ENCODE assay signal across 11 cellular contexts in genomic region chr16:61887903-61888302, GRCh38.
DNase-seq lines count a peak whose midpoint lies in the region; ATAC-seq, FAIRE-seq and TF ChIP-seq lines count a peak whose summit lies in the region.
"Had no signal": no experiment of that assay in that cellular context is flagged by ENCODE, and none has a peak within 500 bp of the region (broad histone marks: within the 10 kb centered on the region; RNA-seq: fewer than 3 reads in every experiment).

No MANE protein-coding gene starts in this region.

- H3K4me3 Mint-ChIP-seq in activated naive CD8-positive, alpha-beta T cell treated with anti-CD3 and anti-CD28 coated beads for 36 hours: no peak overlapping the region
- H3K4me3 Mint-ChIP-seq: activated naive CD4-positive, alpha-beta T cell treated with anti-CD3 and anti-CD28 coated beads, Interleukin-2, amount 50 U/mL, for 24 hours; nephron had no signal

- peak overlapping the region; percentile 20; the same call in 1 of the 2 replicates for H3K4me2 ChIP-seq in OCI-LY7 (ENCODE audit: low read length)

- peak; percentile 2 to 26 for DNase-seq in cardiac muscle cell (ENCODE audit: low read depth in 1 of 2, low spot score in 1 of 2)
- DNase-seq in left ventricle myocardium superior: no peak
- DNase-seq in OCI-LY7 (ENCODE audit: low spot score): peak; percentile 55
- peak; percentile 63 for DNase-seq in globus pallidus (ENCODE audit: low spot score)
- peak; percentile 45 for DNase-seq in urothelium cell line (ENCODE audit: low spot score)
- DNase-seq in activated naive CD8-positive, alpha-beta T cell treated with anti-CD3 and anti-CD28 coated beads for 36 hours: no peak
- DNase-seq in DMS153 treated with DMSO at 0.1 percent for 48 hours (lab: John Stamatoyannopoulos, UW; ENCODE audit: unreplicated experiment): no peak
- no peak for DNase-seq in GM10248 (ENCODE audit: extremely low spot score)
- DNase-seq: foreskin melanocyte had no signal

- no peaks in the 10 kb centered on the region for H3K27me3 Mint-ChIP-seq in activated naive CD8-positive, alpha-beta T cell treated with anti-CD3 and anti-CD28 coated beads for 36 hours
- H3K27me3 Mint-ChIP-seq: activated naive CD4-positive, alpha-beta T cell treated with anti-CD3 and anti-CD28 coated beads, Interleukin-2, amount 50 U/mL, for 24 hours had no signal

- H3K36me3 ChIP-seq in cardiac muscle cell: no peaks in the 10 kb centered on the region
- no peaks in the 10 kb centered on the region for H3K36me3 ChIP-seq in OCI-LY7 (ENCODE audit: insufficient read depth, low read length)

- H3K36me3 Mint-ChIP-seq in activated naive CD8-positive, alpha-beta T cell treated with anti-CD3 and anti-CD28 coated beads for 36 hours: no peaks in the 10 kb centered on the region
- H3K36me3 Mint-ChIP-seq: activated naive CD4-positive, alpha-beta T cell treated with anti-CD3 and anti-CD28 coated beads, Interleukin-2, amount 50 U/mL, for 24 hours had no signal

- H4K20me1 ChIP-seq in OCI-LY7 (ENCODE audit: insufficient read depth, low read length): no peaks in the 10 kb centered on the region

- no peak overlapping the region for H3K4me3 ChIP-seq in cardiac muscle cell
- no peak overlapping the region for H3K4me3 ChIP-seq in OCI-LY7 (ENCODE audit: low read depth, low read length, poor library complexity, severe bottlenecking)

- no peaks in the 10 kb centered on the region for H3K27me3 ChIP-seq in cardiac muscle cell

- H3K9me3 ChIP-seq in cardiac muscle cell (ENCODE audit: low read depth): no peaks in the 10 kb centered on the region
- no peaks in the 10 kb centered on the region for H3K9me3 ChIP-seq in OCI-LY7 (ENCODE audit: low read length)

- no peak for ATAC-seq in left ventricle myocardium superior

- H3K9me3 Mint-ChIP-seq in activated naive CD8-positive, alpha-beta T cell treated with anti-CD3 and anti-CD28 coated beads for 36 hours: peaks cover 9% of the 10 kb centered on the region

- intact Hi-C loops in left ventricle myocardium superior (cut with micrococcal nuclease) (no loop called here), OCI-LY7 (cut with micrococcal nuclease; ENCODE audit: unreplicated experiment) (no loop called here)

- no peak overlapping the region for H3K27ac ChIP-seq in cardiac muscle cell
- no peak overlapping the region for H3K27ac ChIP-seq in OCI-LY7 (ENCODE audit: low read depth, low read length, poor library complexity, severe bottlenecking)

- POLR2A ChIA-PET in OCI-LY7 (lab: Charles Lee): interaction anchor here (0.5 to 1.3 kb wide), 7 partner anchors 7 to 646 kb away, joined by 3 to 4 read pairs (median 3); no protein-coding TSS in a partner anchor
- POLR2A ChIA-PET in GM10248 (lab: Yijun Ruan, JAX): no interaction called here

- TF ChIP-seq CTCF in cardiac muscle cell (IDR thresholded peaks at IDR 0.05; ENCODE audit: low read depth, low read length) (no peak), OCI-LY7 (conservative IDR thresholded peaks at IDR 0.05; ENCODE audit: low read length) (no peak), GM10248 (IDR thresholded peaks at IDR 0.05; ENCODE audit: control extremely low read depth, extremely low read depth, low read depth, missing control alignments) (no peak)

- BruUV-seq in OCI-LY7 (replicated peaks; lab: Mats Ljungman, UMichigan): no TSS peak

- no peak for FAIRE-seq in urothelium cell line (lab: Jason Lieb, UNC)

- CTCF ChIA-PET in OCI-LY7 (lab: Charles Lee; ENCODE audit: unreplicated experiment) (no interaction called here), GM10248 (lab: Yijun Ruan, JAX) (no interaction called here)

- H3K4me1 ChIP-seq in cardiac muscle cell (ENCODE audit: low read depth) (peaks cover 10% of the 10 kb centered on the region), OCI-LY7 (ENCODE audit: insufficient read depth, low read length, poor library complexity, severe bottlenecking) (peaks cover 11% of the 10 kb centered on the region)

- H3K9me2 ChIP-seq in OCI-LY7 (ENCODE audit: insufficient read depth, low read length): no peaks in the 10 kb centered on the region

- H3K4me1 Mint-ChIP-seq in activated naive CD8-positive, alpha-beta T cell treated with anti-CD3 and anti-CD28 coated beads for 36 hours: no peaks in the 10 kb centered on the region
- H3K4me1 Mint-ChIP-seq: activated naive CD4-positive, alpha-beta T cell treated with anti-CD3 and anti-CD28 coated beads, Interleukin-2, amount 50 U/mL, for 24 hours; nephron had no signal

- no peak overlapping the region for H3K27ac Mint-ChIP-seq in activated naive CD8-positive, alpha-beta T cell treated with anti-CD3 and anti-CD28 coated beads for 36 hours
- H3K27ac Mint-ChIP-seq: activated naive CD4-positive, alpha-beta T cell treated with anti-CD3 and anti-CD28 coated beads, Interleukin-2, amount 50 U/mL, for 24 hours; nephron had no signal

- H2AFZ ChIP-seq in OCI-LY7 (ENCODE audit: low read length): peak overlapping the region; percentile 82

- no peaks in the 10 kb centered on the region for H3K79me2 ChIP-seq in OCI-LY7 (ENCODE audit: insufficient read depth, low read depth, low read length)

Comparison
In these comparisons a context has a peak if more than half of its experiments do, and no peak if none do; other contexts are left out.
1. DNase-seq: peak in cardiac muscle cell (2 of 2), OCI-LY7 (single experiment), globus pallidus (single experiment) and urothelium cell line (single experiment); none in left ventricle myocardium superior (single experiment), activated naive CD8-positive, alpha-beta T cell treated with anti-CD3 and anti-CD28 coated beads for 36 hours (single experiment), DMS153 treated with DMSO at 0.1 percent for 48 hours (single experiment) and GM10248 (single experiment).